ENCODE assay signal across 14 cellular contexts in the genomic region with DNA sequence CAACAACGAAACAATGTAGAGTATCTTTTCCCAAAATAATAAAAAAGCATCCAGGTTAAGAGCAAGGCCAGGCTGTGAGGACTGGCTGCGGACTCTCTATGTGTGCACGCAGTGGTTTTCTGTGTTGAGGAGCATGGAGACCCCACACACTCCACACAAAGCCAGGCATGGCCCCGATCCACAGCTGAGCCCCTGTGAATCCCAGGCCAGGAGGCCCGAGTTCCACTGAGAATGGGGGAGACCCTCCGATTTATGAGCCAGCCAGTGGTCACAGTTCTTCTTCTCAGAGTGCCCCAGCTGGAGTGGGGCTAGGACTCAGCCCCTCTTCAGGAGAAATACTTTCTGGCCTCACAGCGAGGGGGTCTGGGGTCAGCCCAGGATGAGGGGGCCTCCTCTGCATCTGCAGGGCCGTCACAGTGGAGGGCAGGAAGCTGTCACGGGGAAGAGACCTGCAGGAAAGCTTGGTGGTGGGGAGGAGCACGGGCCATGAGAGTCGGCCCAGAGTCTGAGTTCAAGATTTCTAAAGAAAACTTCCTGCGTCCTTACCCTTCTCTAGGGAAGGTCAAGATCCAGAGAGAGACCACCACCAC. TPM values are rescaled to one million over a fixed set of nuclear protein-coding genes. Genes with fewer than 3 reads are reported as not detected.
DNase-seq lines count a peak whose midpoint lies in the region; ATAC-seq and TF ChIP-seq lines count a peak whose summit lies in the region.
"Had no signal": no experiment of that assay in that cellular context is flagged by ENCODE, and none has a peak within 500 bp of the region (broad histone marks: within the 10 kb centered on the region; RNA-seq: fewer than 3 reads in every experiment).

No MANE protein-coding gene starts in this region.

- no peak overlapping the region for H3K4me3 Mint-ChIP-seq in natural killer cell treated with Interleukin-12 subunit alpha and Interleukin-12 subunit beta and Interleukin-15 and Interleukin-18, amount 100 ng/mL, for 72 hours
- no peak overlapping the region for H3K4me3 Mint-ChIP-seq in natural killer cell
- H3K4me3 Mint-ChIP-seq in activated CD8-positive, alpha-beta T cell treated with anti-CD3 and anti-CD28 coated beads, Interleukin-2, amount 10 ng/mL, durations not matched to agents 7 days and 5 days, result no peak overlapping the region
- H3K4me3 Mint-ChIP-seq: activated naive CD4-positive, alpha-beta T cell treated with anti-CD3 and anti-CD28 coated beads for 36 hours had no signal

- no peak overlapping the region for H3K4me3 ChIP-seq in iPS-20b (ENCODE audit: low read length)
- H3K4me3 ChIP-seq: lung had no signal

- H3K9me3 Mint-ChIP-seq in natural killer cell treated with Interleukin-12 subunit alpha and Interleukin-12 subunit beta and Interleukin-15 and Interleukin-18, amount 100 ng/mL, for 72 hours, result no peaks in the 10 kb centered on the region
- no peaks in the 10 kb centered on the region for H3K9me3 Mint-ChIP-seq in natural killer cell
- no peaks in the 10 kb centered on the region for H3K9me3 Mint-ChIP-seq in activated CD8-positive, alpha-beta T cell treated with anti-CD3 and anti-CD28 coated beads, Interleukin-2, amount 10 ng/mL, durations not matched to agents 7 days and 5 days (ENCODE audit: insufficient read depth)
- H3K9me3 Mint-ChIP-seq: activated naive CD4-positive, alpha-beta T cell treated with anti-CD3 and anti-CD28 coated beads for 36 hours had no signal

- no peak for TF ChIP-seq CTCF in natural killer cell (IDR thresholded peaks at IDR 0.05)

- POLR2A ChIA-PET in activated CD8-positive, alpha-beta T cell treated with anti-CD3 and anti-CD28 coated beads, Interleukin-2, amount 10 ng/mL, durations not matched to agents 7 days and 5 days (lab: Charles Lee), result no interaction called here

- ATAC-seq in natural killer cell treated with Interleukin-12 subunit alpha and Interleukin-12 subunit beta and Interleukin-15 and Interleukin-18, amount 100 ng/mL, for 72 hours, result no peak
- ATAC-seq in natural killer cell, result no peak
- ATAC-seq in sciatic nerve, result no peak
- ATAC-seq in activated CD8-positive, alpha-beta T cell treated with anti-CD3 and anti-CD28 coated beads, Interleukin-2, amount 10 ng/mL, durations not matched to agents 7 days and 5 days, result no peak
- no peak for ATAC-seq in GM18511 (IDR thresholded peaks at IDR 0.05; ENCODE audit: unreplicated experiment)
- ATAC-seq in HG03139 (IDR thresholded peaks at IDR 0.05; ENCODE audit: unreplicated experiment), result no peak

- CTCF ChIA-PET in activated CD8-positive, alpha-beta T cell treated with anti-CD3 and anti-CD28 coated beads, Interleukin-2, amount 10 ng/mL, durations not matched to agents 7 days and 5 days (lab: Charles Lee), result interaction anchor here (1.0 kb wide), 1 partner anchor 30 kb away, joined by 4 read pairs; no protein-coding TSS in a partner anchor

- no peaks in the 10 kb centered on the region for H3K27me3 ChIP-seq in iPS-20b (ENCODE audit: insufficient read depth, low read length)

- no peaks in the 10 kb centered on the region for H3K9me3 ChIP-seq in iPS-20b (ENCODE audit: insufficient read depth, low read depth, low read length)

- peaks cover 35% of the 10 kb centered on the region; the same call in 1 of the 2 replicates for H3K36me3 ChIP-seq in iPS-20b (ENCODE audit: insufficient read depth, low read depth, low read length)

- H3K9ac ChIP-seq in iPS-20b (ENCODE audit: low read depth, low read length), result peak overlapping the region; percentile 79

- H3K4me1 Mint-ChIP-seq in natural killer cell treated with Interleukin-12 subunit alpha and Interleukin-12 subunit beta and Interleukin-15 and Interleukin-18, amount 100 ng/mL, for 72 hours (ENCODE audit: low read depth in 2 of 2), result peaks cover 0 to 5% of the 10 kb centered on the region in 2 donors
- H3K4me1 Mint-ChIP-seq in natural killer cell, result peaks cover 7 to 8% of the 10 kb centered on the region in 2 donors
- peaks cover 11% of the 10 kb centered on the region for H3K4me1 Mint-ChIP-seq in activated CD8-positive, alpha-beta T cell treated with anti-CD3 and anti-CD28 coated beads, Interleukin-2, amount 10 ng/mL, durations not matched to agents 7 days and 5 days (ENCODE audit: low read depth)

- peaks cover 25% of the 10 kb centered on the region for H3K4me1 ChIP-seq in iPS-20b (ENCODE audit: insufficient read depth, low read length)

- peak overlapping the region; percentile 12 for H3K27ac ChIP-seq in iPS-20b (ENCODE audit: low read length)

- no peak overlapping the region for H3K27ac Mint-ChIP-seq in natural killer cell treated with Interleukin-12 subunit alpha and Interleukin-12 subunit beta and Interleukin-15 and Interleukin-18, amount 100 ng/mL, for 72 hours
- no peak overlapping the region for H3K27ac Mint-ChIP-seq in natural killer cell
- H3K27ac Mint-ChIP-seq in activated CD8-positive, alpha-beta T cell treated with anti-CD3 and anti-CD28 coated beads, Interleukin-2, amount 10 ng/mL, durations not matched to agents 7 days and 5 days, result no peak overlapping the region
- H3K27ac Mint-ChIP-seq: activated naive CD4-positive, alpha-beta T cell treated with anti-CD3 and anti-CD28 coated beads for 36 hours had no signal

- H3K27me3 Mint-ChIP-seq in natural killer cell treated with Interleukin-12 subunit alpha and Interleukin-12 subunit beta and Interleukin-15 and Interleukin-18, amount 100 ng/mL, for 72 hours, result no peaks in the 10 kb centered on the region
- no peaks in the 10 kb centered on the region for H3K27me3 Mint-ChIP-seq in natural killer cell (ENCODE audit: low read depth in 2 of 2)
- H3K27me3 Mint-ChIP-seq in activated CD8-positive, alpha-beta T cell treated with anti-CD3 and anti-CD28 coated beads, Interleukin-2, amount 10 ng/mL, durations not matched to agents 7 days and 5 days (ENCODE audit: low read depth), result no peaks in the 10 kb centered on the region

- DNase-seq in natural killer cell treated with Interleukin-12 subunit alpha and Interleukin-12 subunit beta and Interleukin-15 and Interleukin-18, amount 100 ng/mL, for 72 hours (ENCODE audit: low spot score), result peak; percentile 58
- DNase-seq in natural killer cell (no peak), sciatic nerve (ENCODE audit: low spot score) (peak; percentile 44), retina (no peak)
- DNase-seq in activated CD8-positive, alpha-beta T cell treated with anti-CD3 and anti-CD28 coated beads, Interleukin-2, amount 10 ng/mL, durations not matched to agents 7 days and 5 days, result no peak
- DNase-seq: activated naive CD4-positive, alpha-beta T cell treated with anti-CD3 and anti-CD28 coated beads for 36 hours; NCI-H146; NCI-H446; OCI-M1; SW 1271 had no signal

- H3K36me3 Mint-ChIP-seq in natural killer cell treated with Interleukin-12 subunit alpha and Interleukin-12 subunit beta and Interleukin-15 and Interleukin-18, amount 100 ng/mL, for 72 hours, result no peaks in the 10 kb centered on the region
- no peaks in the 10 kb centered on the region for H3K36me3 Mint-ChIP-seq in natural killer cell
- H3K36me3 Mint-ChIP-seq in activated CD8-positive, alpha-beta T cell treated with anti-CD3 and anti-CD28 coated beads, Interleukin-2, amount 10 ng/mL, durations not matched to agents 7 days and 5 days (ENCODE audit: low read depth), result no peaks in the 10 kb centered on the region

- intact Hi-C loops in natural killer cell (cut with micrococcal nuclease), result no loop called here
- intact Hi-C loops in sciatic nerve (cut with DNase I), result no loop called here

RNA-seq across cellular contexts. Expression of a gene that starts 20.1 kb away (rescaled TPM):
- total RNA-seq in natural killer cell treated with Interleukin-12 subunit alpha and Interleukin-12 subunit beta and Interleukin-15 and Interleukin-18, amount 100 ng/mL, for 72 hours, result 1 to 10 TPM; 1.9 to 4.4 TPM
- total RNA-seq in natural killer cell (10 to 100 TPM; 16.7 to 19.3 (median 16.8) TPM), sciatic nerve (38.2 TPM)
- total RNA-seq in activated CD8-positive, alpha-beta T cell treated with anti-CD3 and anti-CD28 coated beads, Interleukin-2, amount 10 ng/mL, durations not matched to agents 7 days and 5 days, result 1 to 10 TPM; 7.2 to 7.7 TPM

RNA-seq across cellular contexts. Expression of a gene that starts 34.8 kb away (rescaled TPM):
- 1 to 10 TPM; 5.9 to 6.8 TPM for total RNA-seq in natural killer cell treated with Interleukin-12 subunit alpha and Interleukin-12 subunit beta and Interleukin-15 and Interleukin-18, amount 100 ng/mL, for 72 hours
- 1 to 10 TPM; 4.0 to 6.0 (median 4.4) TPM for total RNA-seq in natural killer cell
- 3.9 TPM for total RNA-seq in sciatic nerve
- 1 to 10 TPM; 7.3 to 7.4 TPM for total RNA-seq in activated CD8-positive, alpha-beta T cell treated with anti-CD3 and anti-CD28 coated beads, Interleukin-2, amount 10 ng/mL, durations not matched to agents 7 days and 5 days

Comparison
In these comparisons a context has a peak if more than half of its experiments do, and no peak if none do; other contexts are left out.
1. DNase-seq: peak in natural killer cell treated with Interleukin-12 subunit alpha and Interleukin-12 subunit beta and Interleukin-15 and Interleukin-18, amount 100 ng/mL, for 72 hours (single experiment) and sciatic nerve (single experiment); none in natural killer cell (single experiment), retina (single experiment) and activated CD8-positive, alpha-beta T cell treated with anti-CD3 and anti-CD28 coated beads, Interleukin-2, amount 10 ng/mL, durations not matched to agents 7 days and 5 days (single experiment).